27 cellular contexts compared by ENCODE assay signal in genomic region chr7:116087291-116087690, GRCh38. TPM values are rescaled to one million over a fixed set of nuclear protein-coding genes. Genes with fewer than 3 reads are reported as not detected.
DNase-seq lines count a peak whose midpoint lies in the region; ATAC-seq and TF ChIP-seq lines count a peak whose summit lies in the region.
"Had no signal": no experiment of that assay in that cellular context is flagged by ENCODE, and none has a peak within 500 bp of the region (broad histone marks: within the 10 kb centered on the region; RNA-seq: fewer than 3 reads in every experiment).

No MANE protein-coding gene starts in this region.

- H3K4me3 Mint-ChIP-seq in T-cell, result no peak overlapping the region
- H3K4me3 Mint-ChIP-seq: CD4-positive, alpha-beta T cell; T-helper 17 cell had no signal

- H3K4me1 Mint-ChIP-seq in T-cell, result no peaks in the 10 kb centered on the region

- H3K27ac Mint-ChIP-seq in T-cell, result no peak overlapping the region
- H3K27ac Mint-ChIP-seq: CD4-positive, alpha-beta T cell; T-helper 17 cell had no signal

- no peaks in the 10 kb centered on the region for H3K9me3 ChIP-seq in upper lobe of right lung
- H3K9me3 ChIP-seq: BLaER1 had no signal

- H3K4me3 ChIP-seq in HL-60 (replicated peaks; ENCODE audit: insufficient read depth, low read length) (no peak overlapping the region), upper lobe of right lung (no peak overlapping the region)
- H3K4me3 ChIP-seq: BLaER1, PC-9 had no signal

- peak; percentile 43 for ATAC-seq in upper lobe of right lung
- ATAC-seq in HG02571 (IDR thresholded peaks at IDR 0.05; ENCODE audit: unreplicated experiment), result no peak
- no peak for ATAC-seq in T-cell (replicated peaks in 1 of 4)
- no peak for ATAC-seq in HG03442 (IDR thresholded peaks at IDR 0.05; ENCODE audit: unreplicated experiment)
- ATAC-seq: Right ventricle myocardium inferior, T-helper 17 cell had no signal

- no peaks in the 10 kb centered on the region for H3K9me3 Mint-ChIP-seq in T-cell
- H3K9me3 Mint-ChIP-seq: CD4-positive, alpha-beta T cell had no signal

- TF ChIP-seq CTCF in HL-60 (IDR thresholded peaks at IDR 0.05; ENCODE audit: insufficient read depth, low read length) (no peak), upper lobe of right lung (IDR thresholded peaks at IDR 0.05) (no peak)

- H3K27me3 ChIP-seq in HL-60 (ENCODE audit: insufficient read depth, poor library complexity, severe bottlenecking) (no peaks in the 10 kb centered on the region), upper lobe of right lung (no peaks in the 10 kb centered on the region)
- H3K27me3 ChIP-seq: BLaER1 had no signal

- intact Hi-C loops in upper lobe of right lung (cut with DNase I), result no loop called here

- POLR2A ChIA-PET in T-cell (lab: Charles Lee), result no interaction called here

- DNase-seq in HL-60 (ENCODE audit: low read depth in 1 of 2, low spot score in 1 of 2), result peak in 1 of 2 experiments; percentile 19
- DNase-seq in MV-4-11 (lab: John Stamatoyannopoulos, UW), result peak; percentile 80
- peak; percentile 67 for DNase-seq in SIG-M5 treated with dmso at 0.1 percent for 504 hours (lab: John Stamatoyannopoulos, UW; ENCODE audit: unreplicated experiment)
- no peak for DNase-seq in upper lobe of right lung
- no peak for DNase-seq in T-cell
- DNase-seq: ACHN; CD4-positive, alpha-beta T cell; HCEC 1CT; NCI-H1048; NCI-H1417 treated with DMSO at 0.1 percent for 48 hours; NCI-H187; NCI-H2081 treated with DMSO at 0.1 percent for 48 hours; NCI-H2171; NCI-H226; NCI-H510A; NCI-H69; PC-9; SW 1271; T-helper 17 cell; T1000 had no signal

- H3K27ac ChIP-seq in HL-60 (replicated peaks) (peak overlapping the region; percentile 26), upper lobe of right lung (no peak overlapping the region)
- H3K27ac ChIP-seq: BLaER1, PC-9 had no signal

- CTCF ChIA-PET in T-cell (lab: Charles Lee), result no interaction called here

- no peaks in the 10 kb centered on the region for H3K27me3 Mint-ChIP-seq in T-cell
- H3K27me3 Mint-ChIP-seq: CD4-positive, alpha-beta T cell; T-helper 17 cell had no signal

- no peaks in the 10 kb centered on the region for H3K36me3 ChIP-seq in upper lobe of right lung
- H3K36me3 ChIP-seq: BLaER1 had no signal

- H3K36me3 Mint-ChIP-seq in T-cell, result no peaks in the 10 kb centered on the region

- H3K4me1 ChIP-seq in upper lobe of right lung, result no peaks in the 10 kb centered on the region
- H3K4me1 ChIP-seq: BLaER1 had no signal

RNA-seq across cellular contexts. Expression of gene TFEC, which starts 56.7 kb away (rescaled TPM):
- 29.8 TPM for total RNA-seq in upper lobe of right lung
- under 1 TPM; 0.19 to 0.51 (median 0.33) TPM for total RNA-seq in T-cell
- total RNA-seq: CD4-positive, alpha-beta T cell; H1; HT-29; PC-9; SK-MEL-5 had no signal

Comparison
In these comparisons a context has a peak if more than half of its experiments do, and no peak if none do; other contexts are left out.
1. DNase-seq: peak in MV-4-11 (single experiment) and SIG-M5 treated with dmso at 0.1 percent for 504 hours (single experiment); none in upper lobe of right lung (single experiment) and T-cell (0 of 34).
2. RNA of gene TFEC, which starts 56.7 kb away (total RNA-seq): 29.8 TPM in upper lobe of right lung (single experiment); 0.19 to 0.51 TPM in T-cell; every median in the first group is over 10 times any median in the second.